ENCODE assay signal across 16 cellular contexts in genomic region chr16:75340715-75341500, GRCh38.
DNase-seq lines count a peak whose midpoint lies in the region; ATAC-seq, FAIRE-seq and TF ChIP-seq lines count a peak whose summit lies in the region.
"Had no signal": no experiment of that assay in that cellular context is flagged by ENCODE, and none has a peak within 500 bp of the region (broad histone marks: within the 10 kb centered on the region; RNA-seq: fewer than 3 reads in every experiment).

No MANE protein-coding gene starts in this region.

- no peak overlapping the region for H3K18ac ChIP-seq in mesenchymal stem cell (ENCODE audit: low read depth in 1 of 2, low read length in 2 of 2)

- no peak overlapping the region for H4K8ac ChIP-seq in mesenchymal stem cell (ENCODE audit: low read length)

- no peaks in the 10 kb centered on the region for H3K9me3 ChIP-seq in heart left ventricle
- no peaks in the 10 kb centered on the region for H3K9me3 ChIP-seq in mesenchymal stem cell (ENCODE audit: control insufficient read depth, low read length)
- H3K9me3 ChIP-seq in aorta (ENCODE audit: control insufficient read depth, low read length): no peaks in the 10 kb centered on the region

- peak; percentile 20 to 66 (median 58) for ATAC-seq in heart left ventricle
- ATAC-seq in aorta (ENCODE audit: low FRiP score): peak; percentile 55
- no peak for ATAC-seq in HG03439 (IDR thresholded peaks at IDR 0.05; ENCODE audit: unreplicated experiment)
- no peak for ATAC-seq in HG03571 (IDR thresholded peaks at IDR 0.05; ENCODE audit: unreplicated experiment)
- ATAC-seq: activated CD4-positive, CD25-positive, alpha-beta regulatory T cell treated with anti-CD3 and anti-CD28 coated beads, Interleukin-2, amount 50 U/mL, for 24 hours; HCT116 had no signal

- H3K4me2 ChIP-seq in mesenchymal stem cell (ENCODE audit: low read length, poor library complexity, severe bottlenecking): no peak overlapping the region

- H3K4me1 ChIP-seq in heart left ventricle (peaks cover 0 to 35% (median 21%) of the 10 kb centered on the region in 12 donors), mesenchymal stem cell (ENCODE audit: control insufficient read depth, insufficient read depth, low read depth, low read length) (peaks cover 12% of the 10 kb centered on the region), aorta (ENCODE audit: control insufficient read depth in 1 of 2, insufficient read depth in 2 of 2, low read length in 2 of 2) (peaks cover 8 to 16% of the 10 kb centered on the region in 2 donors)

- TF ChIP-seq POLR2A in heart left ventricle (IDR thresholded peaks at IDR 0.05): no peak

- TF ChIP-seq CTCF in heart left ventricle (IDR thresholded peaks at IDR 0.05): no peak

- DNase-seq in heart left ventricle (no peak), cardiac septum (ENCODE audit: low spot score) (no peak), mesenchymal stem cell (peak; percentile 71), aorta (no peak), NCI-H2196 (lab: John Stamatoyannopoulos, UW; ENCODE audit: unreplicated experiment) (no peak)
- DNase-seq: 8988T, GDM1, NCI-H2029, RPMI8226, substantia nigra had no signal

- H3K27ac ChIP-seq in heart left ventricle (peak overlapping the region in 6 of 12 donors; percentile 1 to 43 (median 30)), mesenchymal stem cell (ENCODE audit: low read length, poor library complexity, severe bottlenecking) (peak overlapping the region; percentile 98), aorta (ENCODE audit: low read depth in 1 of 2, low read length in 2 of 2) (peak overlapping the region in 1 of 2 donors; percentile 69)
- H3K27ac ChIP-seq: HL-60 had no signal

- H2BK5ac ChIP-seq in mesenchymal stem cell (ENCODE audit: low read depth, low read length, poor library complexity, severe bottlenecking): peak overlapping the region; percentile 94

- no peak overlapping the region for H3K14ac ChIP-seq in mesenchymal stem cell (ENCODE audit: low read length in 2 of 2)

- FAIRE-seq in endometrium (lab: Jason Lieb, UNC): peak; percentile 35

- H3K23ac ChIP-seq in mesenchymal stem cell (ENCODE audit: low read length in 2 of 2): no peak overlapping the region

- 65 to 75% (median 71%) methylated on average over 2 of the region's 2 CpGs for WGBS in heart left ventricle, 4 donors
- 33% methylated on average over 2 of the region's 2 CpGs for WGBS in mesenchymal stem cell
- WGBS in aorta, 2 donors: 26 to 28% methylated on average over 2 of the region's 2 CpGs

- no peak overlapping the region for H2BK12ac ChIP-seq in mesenchymal stem cell (ENCODE audit: low read length in 2 of 2)

- no peak overlapping the region for H2BK15ac ChIP-seq in mesenchymal stem cell (ENCODE audit: low read depth, poor library complexity, severe bottlenecking)

- H3K9ac ChIP-seq in mesenchymal stem cell (ENCODE audit: low read length): peak overlapping the region; percentile 1

- H3K36me3 ChIP-seq in heart left ventricle (peaks cover 0 to 3% (median 0%) of the 10 kb centered on the region in 9 donors), mesenchymal stem cell (ENCODE audit: control insufficient read depth in 1 of 2, insufficient read depth in 2 of 2, low read depth in 1 of 2, low read length in 2 of 2) (peaks cover 0 to 11% of the 10 kb centered on the region in 2 experiments), aorta (ENCODE audit: control insufficient read depth in 1 of 2, insufficient read depth in 2 of 2, low read length in 1 of 2) (peaks cover 0 to 1% of the 10 kb centered on the region in 2 donors)

- no peak overlapping the region for H2AFZ ChIP-seq in mesenchymal stem cell (ENCODE audit: low read depth, low read length)

- H3K27me3 ChIP-seq in heart left ventricle (peaks cover 0 to 49% (median 0%) of the 10 kb centered on the region in 9 donors), mesenchymal stem cell (ENCODE audit: control insufficient read depth in 1 of 2, insufficient read depth in 1 of 2, low read length in 2 of 2) (no peaks in the 10 kb centered on the region), aorta (ENCODE audit: control insufficient read depth in 1 of 2, insufficient read depth in 2 of 2, low read length in 1 of 2) (no peaks in the 10 kb centered on the region)

- H2BK120ac ChIP-seq in mesenchymal stem cell (ENCODE audit: low read depth, low read length): no peak overlapping the region

- intact Hi-C loops in heart left ventricle (cut with DNase I) (loop anchor here in 1 of 10 donors (2.0 to 5.0 kb wide), 2 partner anchors 34 to 74 kb away; no protein-coding TSS in a partner anchor), cardiac septum (cut with DNase I) (loop anchor here (5.0 kb wide), 1 partner anchor 41 kb away; no protein-coding TSS in a partner anchor), aorta (cut with DNase I) (loop anchor here (5.0 kb wide), 2 partner anchors 34 to 41 kb away; no protein-coding TSS in a partner anchor)

- H3K4ac ChIP-seq in mesenchymal stem cell (ENCODE audit: low read depth in 1 of 2, low read length in 2 of 2): no peak overlapping the region

- peak overlapping the region; percentile 31 for H2AK5ac ChIP-seq in mesenchymal stem cell (ENCODE audit: low read length, severe bottlenecking)

- peaks cover 21% of the 10 kb centered on the region for H3K79me1 ChIP-seq in mesenchymal stem cell (replicated peaks; ENCODE audit: low read length, poor library complexity, severe bottlenecking)

- H4K91ac ChIP-seq in mesenchymal stem cell (ENCODE audit: low read length): no peak overlapping the region

- H3K4me3 ChIP-seq in heart left ventricle (no peak overlapping the region), mesenchymal stem cell (ENCODE audit: insufficient read depth in 1 of 2, low read depth in 1 of 2, low read length in 2 of 2) (no peak overlapping the region), aorta (ENCODE audit: low read length in 2 of 2) (no peak overlapping the region)

Comparison
In these comparisons a context has a peak if more than half of its experiments do, and no peak if none do; other contexts are left out.
1. ATAC-seq: peak in heart left ventricle (4 of 4) and aorta (single experiment); none in HG03439 (single experiment) and HG03571 (single experiment).